In the genomic region with DNA sequence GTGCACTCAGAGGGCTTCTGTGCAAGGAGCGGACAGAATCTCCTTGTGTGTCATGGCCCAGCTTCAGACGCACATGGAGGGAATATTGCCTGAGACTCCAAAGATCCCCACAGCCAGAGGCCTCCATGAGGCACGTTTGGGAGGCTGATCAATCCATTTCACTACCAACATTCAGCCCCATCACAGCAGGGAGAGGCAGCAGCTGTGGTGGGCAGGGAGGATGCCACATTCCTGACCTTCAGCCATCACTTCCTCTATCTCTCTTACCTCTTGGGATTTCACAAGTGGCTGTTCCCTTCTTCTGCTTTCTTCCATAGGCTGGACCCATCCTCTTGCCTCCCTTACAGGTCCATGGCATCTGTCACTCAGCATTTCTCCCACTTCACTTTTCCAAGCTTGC, we compare ENCODE assay signal across 13 cellular contexts.
"Had no signal": no experiment of that assay in that cellular context is flagged by ENCODE, and none has a peak within 500 bp of the region (broad histone marks: within the 10 kb centered on the region; RNA-seq: fewer than 3 reads in every experiment).

No MANE protein-coding gene starts in this region.

- FAIRE-seq: endothelial cell of umbilical vein, keratinocyte had no signal

- ATAC-seq: activated CD4-positive, alpha-beta T cell treated with anti-CD3 and anti-CD28 coated beads for 36 hours; left lung had no signal

- H3K27me3 ChIP-seq: ascending aorta, left lung had no signal

- H3K4me3 ChIP-seq: ascending aorta, left lung had no signal

- DNase-seq: activated CD4-positive, alpha-beta memory T cell treated with anti-CD3 and anti-CD28 coated beads, Interleukin-2, amount 10 ng/mL, durations not matched to agents 7 days and 5 days; activated CD4-positive, alpha-beta T cell treated with anti-CD3 and anti-CD28 coated beads for 36 hours; activated gamma-delta T cell; activated naive CD8-positive, alpha-beta T cell treated with anti-CD3 and anti-CD28 coated beads, Interleukin-2, amount 10 ng/mL, durations not matched to agents 7 days and 5 days; activated T-cell treated with anti-CD3 and anti-CD28 coated beads, Interleukin-2, amount 50 U/mL, for 48 hours; foreskin melanocyte; head of caudate nucleus; left lung; nephron progenitor cell; stimulated activated CD4-positive, alpha-beta T cell treated with anti-CD3 and anti-CD28 coated beads, Interleukin-2, amount 100 ng/mL, for 48 hours had no signal

- H3K9me3 ChIP-seq: ascending aorta, left lung had no signal

- H3K27ac ChIP-seq: ascending aorta, left lung had no signal

- H3K36me3 ChIP-seq: ascending aorta, left lung had no signal
